ENCODE assay signal across 8 cellular contexts in genomic region chrX:120603707-120604358, GRCh38. TPM values are rescaled to one million over a fixed set of nuclear protein-coding genes. Genes with fewer than 3 reads are reported as not detected.
DNase-seq lines count a peak whose midpoint lies in the region; ATAC-seq and TF ChIP-seq lines count a peak whose summit lies in the region.

MCTS1 (plus strand) TSS chrX:120604101; CDS start chrX:120604237, 136 bp downstream.

- H3K27ac Mint-ChIP-seq in naive thymus-derived CD8-positive, alpha-beta T cell, result peak within 1 kb of the TSS; percentile 95 to 99 (median 98)

- H3K9me3 ChIP-seq in DND-41 (ENCODE audit: insufficient read depth, low read length, severe bottlenecking), result no peaks in the 10 kb centered on the region
- H3K9me3 ChIP-seq in Karpas-422 (ENCODE audit: low read length), result no peaks in the 10 kb centered on the region

- peak within 1 kb of the TSS; percentile 77 to 80 for H3K4me3 ChIP-seq in DND-41 (ENCODE audit: low read depth in 1 of 2, low read length in 2 of 2)
- H3K4me3 ChIP-seq in Karpas-422 (ENCODE audit: low read length), result peak within 1 kb of the TSS; percentile 81
- H3K4me3 ChIP-seq in fibroblast of mammary gland (ENCODE audit: control insufficient read depth, low read depth, low read length), result peak within 1 kb of the TSS; percentile 78

- POLR2A ChIA-PET in naive thymus-derived CD8-positive, alpha-beta T cell (lab: Charles Lee), result interaction anchor here (0.6 to 4.2 kb wide), 20 partner anchors 20 to 1096 kb away, joined by 3 to 111 read pairs (median 3); partner anchors contain the start of genes C1GALT1C1, CUL4B and ZBTB33

- H3K36me3 Mint-ChIP-seq in naive thymus-derived CD8-positive, alpha-beta T cell, result peaks cover 0 to 18% (median 4%) of the 10 kb centered on the region in 3 donors

- H3K79me2 ChIP-seq in DND-41 (ENCODE audit: insufficient read depth, low read length) (peaks cover 44% of the 10 kb centered on the region), Karpas-422 (ENCODE audit: low read length) (peaks cover 35% of the 10 kb centered on the region)

- no peaks in the 10 kb centered on the region for H3K9me2 ChIP-seq in Karpas-422 (replicated peaks; ENCODE audit: insufficient read depth, low read length)

- H2AFZ ChIP-seq in DND-41 (ENCODE audit: low read depth, low read length), result peak within 1 kb of the TSS; percentile 85
- no peak within 1 kb of the TSS; the same call in 1 of the 2 replicates for H2AFZ ChIP-seq in Karpas-422 (ENCODE audit: low read length)

- peak within 1 kb of the TSS; percentile 90 to 99 (median 96) for H3K4me3 Mint-ChIP-seq in naive thymus-derived CD8-positive, alpha-beta T cell

- H4K20me1 ChIP-seq in DND-41 (ENCODE audit: insufficient read depth, low read length) (no peaks in the 10 kb centered on the region), Karpas-422 (ENCODE audit: insufficient read depth, low read depth, low read length) (no peaks in the 10 kb centered on the region)

- ATAC-seq in DND-41 (ENCODE audit: insufficient read depth, low read depth), result peak; percentile 95
- ATAC-seq in GM21786 (IDR thresholded peaks at IDR 0.05; ENCODE audit: unreplicated experiment), result peak; percentile 93
- peak; percentile 93 for ATAC-seq in naive thymus-derived CD8-positive, alpha-beta T cell

- peaks cover 26% of the 10 kb centered on the region for H3K4me1 ChIP-seq in DND-41 (ENCODE audit: insufficient read depth, low read length)
- peaks cover 10% of the 10 kb centered on the region; the same call in 1 of the 2 replicates for H3K4me1 ChIP-seq in Karpas-422 (ENCODE audit: low read length)

- no peaks in the 10 kb centered on the region for H3K9me3 Mint-ChIP-seq in naive thymus-derived CD8-positive, alpha-beta T cell

- H3K27ac ChIP-seq in DND-41 (ENCODE audit: low read length), result peak within 1 kb of the TSS; percentile 96
- H3K27ac ChIP-seq in Karpas-422 (ENCODE audit: low read length), result peak within 1 kb of the TSS; percentile 86

- peak; percentile 90 for DNase-seq in DND-41
- peak; percentile 96 for DNase-seq in Karpas-422
- peak; percentile 93 for DNase-seq in RPMI8226
- peak; percentile 44 to 61 for DNase-seq in activated T-helper 1 cell treated with anti-CD3 and anti-CD28 coated beads, Interleukin-2, amount 50 U/mL, for 16 hours (ENCODE audit: low read depth in 1 of 2, low spot score in 1 of 2)
- peak; percentile 96 for DNase-seq in fibroblast of mammary gland (ENCODE audit: low read depth)
- DNase-seq in naive thymus-derived CD8-positive, alpha-beta T cell, result peak; percentile 57 to 89 (median 77)
- DNase-seq in stimulated activated naive CD4-positive, alpha-beta T cell (lab: John Stamatoyannopoulos, UW), result peak; percentile 48 to 86 (median 80)

- peaks cover 12% of the 10 kb centered on the region for H3K36me3 ChIP-seq in DND-41 (ENCODE audit: insufficient read depth, low read length)
- H3K36me3 ChIP-seq in Karpas-422 (ENCODE audit: insufficient read depth, low read length), result peaks cover 15% of the 10 kb centered on the region; the same call in 1 of the 2 replicates

- H3K4me2 ChIP-seq in DND-41 (ENCODE audit: insufficient read depth, low read length) (peak within 1 kb of the TSS; percentile 76), Karpas-422 (ENCODE audit: low read depth, low read length, poor library complexity, severe bottlenecking) (peak within 1 kb of the TSS; percentile 73)

- H3K4me1 Mint-ChIP-seq in naive thymus-derived CD8-positive, alpha-beta T cell, result peaks cover 4 to 15% (median 9%) of the 10 kb centered on the region in 4 donors

- no peak for TF ChIP-seq CTCF in DND-41 (IDR thresholded peaks at IDR 0.05; ENCODE audit: borderline replicate concordance, extremely low read depth, low read length, poor library complexity, severe bottlenecking)
- no peak for TF ChIP-seq CTCF in fibroblast of mammary gland (conservative IDR thresholded peaks at IDR 0.05; ENCODE audit: control insufficient read depth, insufficient read depth, low read depth, low read length)

- no peaks in the 10 kb centered on the region for H3K27me3 ChIP-seq in DND-41 (ENCODE audit: insufficient read depth, low read length, poor library complexity)
- H3K27me3 ChIP-seq in Karpas-422 (ENCODE audit: low read length), result no peaks in the 10 kb centered on the region

- peak within 1 kb of the TSS; percentile 83 for H3K9ac ChIP-seq in DND-41 (ENCODE audit: low read depth, low read length)
- H3K9ac ChIP-seq in Karpas-422 (ENCODE audit: low read length), result peak within 1 kb of the TSS; percentile 92

- no peaks in the 10 kb centered on the region for H3K27me3 Mint-ChIP-seq in naive thymus-derived CD8-positive, alpha-beta T cell

RNA-seq across cellular contexts. Expression of gene MCTS1, which starts in this region (rescaled TPM):
- 26.2 and 69.6 TPM in 2 replicates for total RNA-seq in Karpas-422 (2014; rRNA removed; shearing (Covaris generic); ENCODE audit: low replicate concordance)
- 10 to 100 TPM; 26.6 to 31.0 TPM for total RNA-seq in naive thymus-derived CD8-positive, alpha-beta T cell
- polyA plus RNA-seq in naive thymus-derived CD8-positive, alpha-beta T cell, result 10 to 100 TPM; 68.2 to 72.4 (median 71.3) TPM

Comparison
In these comparisons a context has a peak if more than half of its experiments do, and no peak if none do; other contexts are left out.
1. Peak in every context shown above with its lines: DNase-seq, ATAC-seq, H3K4me3 ChIP-seq and H3K27ac ChIP-seq.